In genomic region chr9:116942593-116943061, GRCh38 we compare ENCODE assay signal across 1 cellular context.
TF ChIP-seq lines count a peak whose summit lies in the region.

No MANE protein-coding gene starts in this region.

TF ChIP-seq in GM12878, 131 proteins besides CTCF, POLR2A, EP300 and RAD21 (continued from another document):
- no peak for TF ChIP-seq ZBTB40 (IDR thresholded peaks at IDR 0.05; ENCODE audit: borderline replicate concordance)
- TF ChIP-seq SRF (IDR thresholded peaks at IDR 0.05; ENCODE audit: low read depth in 2 of 2, low read length in 2 of 2), result 0 out of 4 replicates have a peak, but pooled peaks of 1 of the 2 experiments have one; percentile 13
- TF ChIP-seq PKNOX1 (IDR thresholded peaks at IDR 0.05), result no peak
- TF ChIP-seq HDAC6 (IDR thresholded peaks at IDR 0.05; ENCODE audit: unreplicated experiment), result no peak
